In the genomic region with DNA sequence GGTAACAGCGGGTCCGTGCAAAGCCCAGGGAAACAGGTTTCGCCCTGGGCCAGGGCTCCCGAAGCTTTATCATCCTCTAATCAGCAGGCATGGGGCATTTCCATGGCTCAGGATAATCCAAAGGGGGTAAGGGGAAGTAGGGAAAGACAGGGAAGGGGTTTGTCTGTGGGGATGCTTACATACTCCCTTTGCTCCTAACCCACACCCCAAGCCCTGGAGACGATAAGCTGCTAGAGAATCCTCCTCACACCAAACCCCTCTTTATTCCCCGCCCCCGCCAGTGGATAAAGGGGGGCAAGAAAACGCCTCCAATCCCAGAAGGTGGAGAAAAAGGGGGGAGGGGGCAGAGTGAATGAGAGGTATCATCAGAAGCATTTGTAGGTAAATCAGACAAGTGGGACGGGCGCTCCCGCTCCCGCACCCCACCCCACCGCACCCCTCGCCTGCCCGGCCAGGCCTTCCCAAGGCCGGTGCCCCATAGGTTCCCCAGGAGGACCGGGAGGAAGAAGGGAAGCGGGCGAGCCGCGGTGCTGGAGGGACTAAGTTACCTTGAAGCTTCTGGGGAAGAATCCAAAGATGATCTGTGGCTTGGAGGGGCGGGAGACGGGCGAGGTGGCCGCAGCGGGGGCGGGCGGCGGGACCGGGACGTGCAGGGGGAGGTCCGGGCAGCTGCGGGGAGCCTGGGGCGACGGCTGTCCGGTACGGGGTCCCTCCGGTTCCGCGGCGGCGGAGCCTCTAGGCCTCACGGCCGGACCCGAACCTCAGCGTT, we compare ENCODE assay signal across 8 cellular contexts. TPM values are rescaled to one million over a fixed set of nuclear protein-coding genes. Genes with fewer than 3 reads are reported as not detected.
DNase-seq lines count a peak whose midpoint lies in the region; ATAC-seq, FAIRE-seq and TF ChIP-seq lines count a peak whose summit lies in the region.

No MANE protein-coding gene starts in this region.

- no peak for FAIRE-seq in HepG2 (lab: Jason Lieb, UNC)
- FAIRE-seq in RCC 7860 (lab: Jason Lieb, UNC) = no peak

- peaks cover 24% of the 10 kb centered on the region for H3K79me2 ChIP-seq in HepG2 (ENCODE audit: insufficient read depth, low read length)

- peaks cover 3 to 20% of the 10 kb centered on the region in 2 experiments; a peak in 4 of 5 replicates for H3K36me3 ChIP-seq in HepG2 (replicated peaks in 1 of 2; ENCODE audit: control insufficient read depth in 1 of 2, insufficient read depth in 2 of 2, low read length in 2 of 2)

- 1% methylated on average over 26 of the region's 46 CpGs for WGBS in HepG2 (ENCODE audit: low lambda C conversion rate)

- H3K27me3 ChIP-seq in HepG2 (ENCODE audit: control insufficient read depth in 1 of 2, insufficient read depth in 2 of 2, low read length in 2 of 2) = no peaks in the 10 kb centered on the region; a peak in 1 of 5 replicates

- peaks cover 18% of the 10 kb centered on the region for H3K36me3 Mint-ChIP-seq in activated CD8-positive, alpha-beta memory T cell treated with anti-CD3 and anti-CD28 coated beads, Interleukin-2, amount 10 ng/mL, durations not matched to agents 7 days and 5 days

- H3K4me3 ChIP-seq in HepG2 (replicated peaks in 1 of 3; ENCODE audit: insufficient read depth in 1 of 3, low read depth in 2 of 3, low read length in 3 of 3) = peak overlapping the region; percentile 84 to 88 (median 86)

- H3K27ac Mint-ChIP-seq in activated CD8-positive, alpha-beta memory T cell treated with anti-CD3 and anti-CD28 coated beads, Interleukin-2, amount 10 ng/mL, durations not matched to agents 7 days and 5 days = peak overlapping the region; percentile 88

- TF ChIP-seq POLR2A in HepG2 (IDR thresholded peaks at IDR 0.05; ENCODE audit: insufficient read depth in 1 of 2, low read depth in 2 of 2, low read length in 2 of 2) = no peak

- no peaks in the 10 kb centered on the region for H3K9me3 Mint-ChIP-seq in activated CD8-positive, alpha-beta memory T cell treated with anti-CD3 and anti-CD28 coated beads, Interleukin-2, amount 10 ng/mL, durations not matched to agents 7 days and 5 days (ENCODE audit: low read depth)

- intact Hi-C loops in HepG2 (cut with micrococcal nuclease; ENCODE audit: unreplicated experiment) = loop anchor here (2.0 to 5.0 kb wide), 4 partner anchors 70 to 185 kb away; partner anchors contain the start of genes SGPP1 and WDR89

- peak overlapping the region; percentile 88 for H3K27ac ChIP-seq in HepG2 (ENCODE audit: extremely low read length, insufficient read depth, low read length)
- H3K27ac ChIP-seq in temporal lobe (ENCODE audit: low read depth, low read length) = peak overlapping the region; percentile 36

- H2AFZ ChIP-seq in HepG2 (ENCODE audit: low read length) = no peak overlapping the region

- in situ Hi-C loops in HepG2 (cut with HindIII; ENCODE audit: extremely low pct_ligation_motif_present, low pct_unique_long_range_greater_than_20kb) = loop anchor here (5.0 kb wide), 1 partner anchor 150 kb away; no protein-coding TSS in a partner anchor

- H4K20me1 ChIP-seq in HepG2 (ENCODE audit: insufficient read depth, low read length) = no peaks in the 10 kb centered on the region; the same call in 1 of the 2 replicates

- H3K9ac ChIP-seq in HepG2 (ENCODE audit: insufficient read depth, low read depth, low read length) = peak overlapping the region; percentile 89

- CTCF ChIA-PET in activated CD8-positive, alpha-beta memory T cell treated with anti-CD3 and anti-CD28 coated beads, Interleukin-2, amount 10 ng/mL, durations not matched to agents 7 days and 5 days (lab: Charles Lee) = interaction anchor here (1.0 to 2.5 kb wide), 5 partner anchors 13 to 228 kb away, joined by 3 to 15 read pairs (median 8); no protein-coding TSS in a partner anchor
- CTCF ChIA-PET in HepG2 (lab: Yijun Ruan, JAX; ENCODE audit: low intra/inter-chr PET ratio, low total read pairs) = no interaction called here

- peak; percentile 40 for DNase-seq in activated CD8-positive, alpha-beta memory T cell treated with anti-CD3 and anti-CD28 coated beads, Interleukin-2, amount 10 ng/mL, durations not matched to agents 7 days and 5 days
- no peak for DNase-seq in activated CD8-positive, alpha-beta memory T cell treated with anti-CD3 and anti-CD28 coated beads, Interleukin-2, amount 50 U/mL, for 48 hours
- peak; percentile 14 for DNase-seq in RPMI7951 (ENCODE audit: low read depth)
- DNase-seq in cerebellum (ENCODE audit: low spot score) = peak; percentile 24
- no peak for DNase-seq in HepG2 (ENCODE audit: low spot score)
- no peak for DNase-seq in RCC 7860 (ENCODE audit: low spot score)

- no TSS peak for BruUV-seq in HepG2 (replicated peaks; lab: Mats Ljungman, UMichigan)

- TF ChIP-seq EP300 in HepG2 (IDR thresholded peaks at IDR 0.05; ENCODE audit: low read depth in 2 of 2, low read length in 2 of 2) (no peak), HepG2 (CRISPR knock-in tag; IDR thresholded peaks at IDR 0.05; ENCODE audit: borderline replicate concordance) (no peak)

- H3K4me1 Mint-ChIP-seq in activated CD8-positive, alpha-beta memory T cell treated with anti-CD3 and anti-CD28 coated beads, Interleukin-2, amount 10 ng/mL, durations not matched to agents 7 days and 5 days = peaks cover 24% of the 10 kb centered on the region

- TF ChIP-seq CTCF in HepG2 (CRISPR knock-in tag; IDR thresholded peaks at IDR 0.05) = no peak

- H3K4me3 Mint-ChIP-seq in activated CD8-positive, alpha-beta memory T cell treated with anti-CD3 and anti-CD28 coated beads, Interleukin-2, amount 10 ng/mL, durations not matched to agents 7 days and 5 days = peak overlapping the region; percentile 82

- peak; percentile 6 for ATAC-seq in activated CD8-positive, alpha-beta memory T cell treated with anti-CD3 and anti-CD28 coated beads, Interleukin-2, amount 10 ng/mL, durations not matched to agents 7 days and 5 days
- ATAC-seq in HG02870 (IDR thresholded peaks at IDR 0.05; ENCODE audit: unreplicated experiment) = peak; percentile 3
- peak; percentile 20 for ATAC-seq in HepG2

- no peaks in the 10 kb centered on the region for H3K27me3 Mint-ChIP-seq in activated CD8-positive, alpha-beta memory T cell treated with anti-CD3 and anti-CD28 coated beads, Interleukin-2, amount 10 ng/mL, durations not matched to agents 7 days and 5 days

- H3K4me1 ChIP-seq in HepG2 (ENCODE audit: insufficient read depth, low read length) = peaks cover 25% of the 10 kb centered on the region

- POLR2A ChIA-PET in HepG2 (lab: Yijun Ruan, JAX) = interaction anchor here (1.2 to 2.5 kb wide), 9 partner anchors 8 to 154 kb away, joined by 3 to 19 read pairs (median 4); partner anchors contain the start of gene WDR89

- peak overlapping the region; percentile 82 for H3K4me2 ChIP-seq in HepG2 (ENCODE audit: low read depth, low read length)

- H3K9me3 ChIP-seq in HepG2 (ENCODE audit: low read length) = no peaks in the 10 kb centered on the region

- no peak for TF ChIP-seq RAD21 in HepG2 (CRISPR knock-in tag; IDR thresholded peaks at IDR 0.05)

TF ChIP-seq in HepG2, 621 proteins besides CTCF, POLR2A, EP300 and RAD21 (continues in another document):
- no peak for TF ChIP-seq SMAD9 (CRISPR knock-in tag; IDR thresholded peaks at IDR 0.05)
- TF ChIP-seq, protein P1, sequence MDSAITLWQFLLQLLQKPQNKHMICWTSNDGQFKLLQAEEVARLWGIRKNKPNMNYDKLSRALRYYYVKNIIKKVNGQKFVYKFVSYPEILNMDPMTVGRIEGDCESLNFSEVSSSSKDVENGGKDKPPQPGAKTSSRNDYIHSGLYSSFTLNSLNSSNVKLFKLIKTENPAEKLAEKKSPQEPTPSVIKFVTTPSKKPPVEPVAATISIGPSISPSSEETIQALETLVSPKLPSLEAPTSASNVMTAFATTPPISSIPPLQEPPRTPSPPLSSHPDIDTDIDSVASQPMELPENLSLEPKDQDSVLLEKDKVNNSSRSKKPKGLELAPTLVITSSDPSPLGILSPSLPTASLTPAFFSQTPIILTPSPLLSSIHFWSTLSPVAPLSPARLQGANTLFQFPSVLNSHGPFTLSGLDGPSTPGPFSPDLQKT (CRISPR knock-in tag; IDR thresholded peaks at IDR 0.05; ENCODE audit: borderline replicate concordance) = no peak
- TF ChIP-seq, protein P2, sequence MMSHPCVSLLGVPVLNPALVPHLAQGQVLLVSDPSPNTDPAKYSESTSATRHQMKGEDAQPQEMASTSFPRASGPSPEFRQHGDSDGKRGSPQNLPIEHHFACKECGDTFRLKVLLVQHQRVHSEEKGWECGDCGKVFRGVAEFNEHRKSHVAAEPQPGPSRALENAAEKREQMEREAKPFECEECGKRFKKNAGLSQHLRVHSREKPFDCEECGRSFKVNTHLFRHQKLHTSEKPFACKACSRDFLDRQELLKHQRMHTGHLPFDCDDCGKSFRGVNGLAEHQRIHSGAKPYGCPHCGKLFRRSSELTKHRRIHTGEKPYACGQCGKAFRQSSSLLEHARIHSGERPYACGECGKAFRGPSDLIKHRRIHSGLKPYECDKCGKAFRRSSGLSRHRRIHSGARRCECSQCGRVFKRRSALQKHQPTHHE (CRISPR knock-in tag; IDR thresholded peaks at IDR 0.05; ENCODE audit: borderline replicate concordance) = peak; percentile 25; the same call in 1 of the 2 replicates

RNA-seq across cellular contexts. Expression of gene PPP2R5E, which starts 0.8 kb away (rescaled TPM):
- total RNA-seq in activated CD8-positive, alpha-beta memory T cell treated with anti-CD3 and anti-CD28 coated beads, Interleukin-2, amount 10 ng/mL, durations not matched to agents 7 days and 5 days = 10 to 100 TPM; 45.4 to 48.1 TPM
- 17.6 and 21.9 TPM in 2 replicates for total RNA-seq in RPMI7951 (2014; rRNA removed; shearing (Covaris generic))
- total RNA-seq in cerebellum (40.6 TPM), HepG2 (2016; rRNA removed; fragmentation: Illumina TruSeq; extraction: Trizol) (11.0 and 22.5 TPM in 2 replicates), temporal lobe (49.2 TPM)
- total RNA-seq in HepG2 (2016; cell fraction: cytosol; rRNA removed; fragmentation: Illumina TruSeq; extraction: Trizol; ENCODE audit: low read depth) = 3.9 and 4.8 TPM in 2 replicates
- total RNA-seq in HepG2 (2016; cell fraction: insoluble cytoplasmic fraction; rRNA removed; fragmentation: Illumina TruSeq; extraction: Trizol) = 10.3 and 22.7 TPM in 2 replicates
- 19.8 and 21.1 TPM in 2 replicates for total RNA-seq in HepG2 (2016; cell fraction: membrane; rRNA removed; fragmentation: Illumina TruSeq; extraction: Trizol)
- 15.6 and 17.0 TPM in 2 replicates for total RNA-seq in HepG2 (2016; cell fraction: nucleus; rRNA removed; fragmentation: Illumina TruSeq; extraction: Trizol)
- 6.4 and 8.9 TPM in 2 replicates for polyA plus RNA-seq in HepG2 (2011; rRNA removed)
- 2.7 and 5.2 TPM in 2 replicates for polyA plus RNA-seq in HepG2 (2011; cell fraction: cytosol; rRNA removed)
- polyA plus RNA-seq in HepG2 (2011; cell fraction: nucleus; rRNA removed) = 4.7 and 5.0 TPM in 2 replicates
- 13.6 and 14.4 TPM in 2 replicates for polyA plus RNA-seq in HepG2 (2012)
- polyA plus RNA-seq in HepG2 (2016; cell fraction: cytosol; fragmentation: Illumina TruSeq; extraction: Trizol; ENCODE audit: low read depth) = 4.4 and 5.3 TPM in 2 replicates
- polyA plus RNA-seq in HepG2 (2016; cell fraction: insoluble cytoplasmic fraction; fragmentation: Illumina TruSeq; extraction: Trizol; ENCODE audit: low read depth) = 31.8 and 35.2 TPM in 2 replicates
- 17.1 TPM in 2 replicates for polyA plus RNA-seq in HepG2 (2016; cell fraction: membrane; fragmentation: Illumina TruSeq; extraction: Trizol; ENCODE audit: low read depth)
- polyA plus RNA-seq in HepG2 (2016; cell fraction: nucleus; fragmentation: Illumina TruSeq; extraction: Trizol; ENCODE audit: insufficient read depth, low read depth) = 17.7 and 18.9 TPM in 2 replicates
- polyA minus RNA-seq in HepG2 (2011; rRNA and poly(A)+ RNA removed; ENCODE audit: low replicate concordance) = 7.8 and 8.6 TPM in 2 replicates
- 21.7 and 25.6 TPM in 2 replicates for polyA minus RNA-seq in HepG2 (2011; cell fraction: cytosol; rRNA and poly(A)+ RNA removed)
- 29.4 and 30.6 TPM in 2 replicates for polyA minus RNA-seq in HepG2 (2011; cell fraction: nucleus; rRNA and poly(A)+ RNA removed)

Comparison
In these comparisons a context has a peak if more than half of its experiments do, and no peak if none do; other contexts are left out.
1. DNase-seq: peak in activated CD8-positive, alpha-beta memory T cell treated with anti-CD3 and anti-CD28 coated beads, Interleukin-2, amount 10 ng/mL, durations not matched to agents 7 days and 5 days (single experiment), RPMI7951 (single experiment) and cerebellum (single experiment); none in activated CD8-positive, alpha-beta memory T cell treated with anti-CD3 and anti-CD28 coated beads, Interleukin-2, amount 50 U/mL, for 48 hours (single experiment), HepG2 (single experiment) and RCC 7860 (single experiment).
2. Peak in every context shown above with its lines, with median percentiles within 50 percentile points of each other: ATAC-seq.